8 cellular contexts compared by ENCODE assay signal in the genomic region with DNA sequence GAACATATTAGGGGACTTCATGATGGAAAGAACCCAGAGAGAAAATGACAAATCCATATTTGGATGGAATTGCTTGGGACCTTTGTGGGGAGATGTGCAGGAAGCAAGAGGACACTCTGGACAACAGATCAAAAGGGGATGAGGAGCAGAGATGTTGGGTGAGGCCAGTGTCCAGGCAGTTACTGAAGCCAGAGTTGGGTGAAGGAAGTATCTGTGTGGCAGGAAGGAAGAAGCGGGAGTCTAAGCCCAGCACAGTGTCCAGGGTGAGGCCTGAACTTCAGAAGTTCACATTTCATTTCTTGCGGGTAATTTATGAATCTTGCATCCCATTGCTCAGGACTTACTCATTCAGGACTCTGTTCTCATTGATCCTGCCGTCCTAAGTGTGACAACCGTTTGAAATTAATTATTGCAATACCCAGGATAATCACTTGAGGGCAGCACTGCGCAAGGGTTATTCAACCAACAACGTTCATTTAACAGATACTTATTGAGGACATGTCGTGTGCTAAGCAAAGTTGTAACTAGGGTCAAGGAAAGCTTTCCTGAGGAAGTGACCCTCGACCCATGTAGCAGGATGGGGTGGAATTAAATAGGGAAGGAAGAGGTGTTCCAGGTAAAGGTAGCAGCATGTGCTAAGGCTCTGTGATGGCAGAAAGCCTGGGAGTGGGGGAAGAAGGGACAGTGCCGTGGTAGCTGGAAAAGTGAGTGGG.
DNase-seq lines count a peak whose midpoint lies in the region; ATAC-seq and TF ChIP-seq lines count a peak whose summit lies in the region.

No MANE protein-coding gene starts in this region.

- TF ChIP-seq CTCF in BJ (IDR thresholded peaks at IDR 0.05; ENCODE audit: insufficient read depth, low read depth, low read length) = peak; percentile 67

- H3K36me3 ChIP-seq in BJ (ENCODE audit: control insufficient read depth, insufficient read depth, low read length) = no peaks in the 10 kb centered on the region
- H3K36me3 ChIP-seq in adipocyte (ENCODE audit: control insufficient read depth, insufficient read depth, low read length, severe bottlenecking) = no peaks in the 10 kb centered on the region

- H3K27me3 ChIP-seq in BJ (ENCODE audit: control insufficient read depth, insufficient read depth, low read length) (no peaks in the 10 kb centered on the region; the same call in none of the 2 replicates), adipocyte (replicated peaks; ENCODE audit: control insufficient read depth, insufficient read depth, low read length) (no peaks in the 10 kb centered on the region)

- DNase-seq in BJ (ENCODE audit: low read depth) = no peak
- DNase-seq in Kasumi-1 (lab: John Stamatoyannopoulos, UW) = peak; percentile 72 to 78
- DNase-seq in T-helper 1 cell = peak in 4 of 5 donors; percentile 26 to 73 (median 54)
- DNase-seq in adipocyte (ENCODE audit: low read depth) = peak; percentile 83
- peak; percentile 58 for DNase-seq in iPS-NIHi11 (ENCODE audit: low spot score)
- DNase-seq in stimulated activated CD4-positive, alpha-beta T cell treated with anti-CD3 and anti-CD28 coated beads, Interleukin-4, amount 100 ng/mL, for 4 hours = peak; percentile 15 to 43

- CTCF ChIA-PET in BJ (lab: Yijun Ruan, JAX) = interaction anchor here (0.7 to 1.6 kb wide), 12 partner anchors 9 to 98 kb away, joined by 3 to 6 read pairs (median 4); no protein-coding TSS in a partner anchor

- H3K4me3 ChIP-seq in BJ (ENCODE audit: low read depth, low read length) (no peak overlapping the region), adipocyte (ENCODE audit: low read length) (no peak overlapping the region)

- H3K4me1 ChIP-seq in adipocyte (ENCODE audit: control insufficient read depth, insufficient read depth, low read length) = peaks cover 4% of the 10 kb centered on the region

- ATAC-seq in GM19043 (IDR thresholded peaks at IDR 0.05; ENCODE audit: low read depth, unreplicated experiment) (peak; percentile 66), GM21576 (IDR thresholded peaks at IDR 0.05; ENCODE audit: unreplicated experiment) (no peak)

- no peak overlapping the region for H3K9ac ChIP-seq in adipocyte (ENCODE audit: low read length)

- POLR2A ChIA-PET in BJ (lab: Charles Lee) = no interaction called here

- no peaks in the 10 kb centered on the region for H3K9me3 ChIP-seq in adipocyte (ENCODE audit: control insufficient read depth, low read length)
